Comparison of ENCODE assay signal across 35 cellular contexts in the genomic region with DNA sequence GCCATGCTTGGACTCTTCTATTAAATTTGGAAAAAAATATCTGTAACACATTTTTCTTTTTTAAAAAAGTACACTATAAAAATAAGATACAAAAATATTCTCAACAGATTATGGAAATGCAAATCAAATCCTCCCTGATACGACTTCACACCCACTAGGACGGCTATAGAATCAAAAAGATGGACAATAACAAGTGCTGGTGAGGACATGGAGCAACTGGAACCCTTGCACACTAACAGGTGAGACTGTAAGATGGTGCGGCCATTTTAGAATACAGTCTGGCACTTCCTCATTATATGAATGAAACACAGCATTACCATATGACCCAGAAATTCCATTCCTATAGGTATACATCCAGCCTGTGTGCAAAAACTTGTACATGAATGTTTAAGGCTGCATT.
"Had no signal": no experiment of that assay in that cellular context is flagged by ENCODE, and none has a peak within 500 bp of the region (broad histone marks: within the 10 kb centered on the region; RNA-seq: fewer than 3 reads in every experiment).

No MANE protein-coding gene starts in this region.

- DNase-seq: activated B cell treated with CpG ODN at 0.5 μM for 24 hours; activated CD4-positive, alpha-beta memory T cell treated with anti-CD3 and anti-CD28 coated beads for 36 hours; activated CD4-positive, alpha-beta T cell treated with anti-CD3 and anti-CD28 coated beads for 4 hours; activated CD4-positive, alpha-beta T cell treated with anti-CD3 and anti-CD28 coated beads, Interleukin-2, amount 10 ng/mL, durations not matched to agents 24 days and 14 days; activated CD4-positive, alpha-beta T cell treated with anti-CD3 and anti-CD28 coated beads, Interleukin-2, amount 50 U/mL, for 1 hour; activated CD4-positive, alpha-beta T cell treated with anti-CD3 and anti-CD28 coated beads, Interleukin-2, amount 50 U/mL, for 4 hours; activated CD4-positive, CD25-positive, alpha-beta regulatory T cell treated with anti-CD3 and anti-CD28 coated beads, Interleukin-2, amount 50 U/mL, for 72 hours; activated CD8-positive, alpha-beta memory T cell treated with anti-CD3 and anti-CD28 coated beads, Interleukin-2, amount 50 U/mL, for 4 hours; activated CD8-positive, alpha-beta T cell treated with anti-CD3 and anti-CD28 coated beads for 36 hours; activated effector memory CD4-positive, alpha-beta T cell treated with anti-CD3 and anti-CD28 coated beads, Interleukin-2, amount 50 U/mL, for 16 hours; activated gamma-delta T cell treated with Interleukin-2 at 50 U/mL for 16 hours; activated naive CD4-positive, alpha-beta T cell; activated naive CD4-positive, alpha-beta T cell treated with anti-CD3 and anti-CD28 coated beads for 36 hours; activated naive CD8-positive, alpha-beta T cell treated with anti-CD3 and anti-CD28 coated beads, Interleukin-2, amount 10 ng/mL, durations not matched to agents 7 days and 5 days; activated naive CD8-positive, alpha-beta T cell treated with anti-CD3 and anti-CD28 coated beads, Interleukin-2, amount 50 U/mL, for 24 hours; activated T-cell treated with anti-CD3 and anti-CD28 coated beads for 4 hours; activated T-cell treated with anti-CD3 and anti-CD28 coated beads, Interleukin-2, amount 50 U/mL, for 1 hour; activated T-cell treated with anti-CD3 and anti-CD28 coated beads, Interleukin-2, amount 50 U/mL, for 4 hours; activated T-cell treated with anti-CD3 and anti-CD28 coated beads, Interleukin-2, amount 50 U/mL, for 72 hours; amygdala; caudate nucleus; cerebellar nuclear complex; T-helper 1 cell; T-helper 2 cell; T-helper 9 cell had no signal

- ATAC-seq: activated CD8-positive, alpha-beta T cell treated with anti-CD3 and anti-CD28 coated beads for 36 hours; activated naive CD8-positive, alpha-beta T cell treated with anti-CD3 and anti-CD28 coated beads, Interleukin-2, amount 50 U/mL, for 24 hours; activated T-cell treated with anti-CD3 and anti-CD28 coated beads, Interleukin-2, amount 50 U/mL, for 4 hours; activated T-cell treated with anti-CD3 and anti-CD28 coated beads, Interleukin-2, amount 50 U/mL, for 72 hours; activated T-helper 17 cell treated with anti-CD3 and anti-CD28 coated beads, Interleukin-2, amount 50 U/mL, for 72 hours had no signal

- H3K36me3 Mint-ChIP-seq: activated naive CD8-positive, alpha-beta T cell treated with anti-CD3 and anti-CD28 coated beads, Interleukin-2, amount 10 ng/mL, durations not matched to agents 7 days and 5 days; brain had no signal

- FAIRE-seq: TTC549 had no signal

- H3K9me3 Mint-ChIP-seq: activated B cell treated with CpG ODN at 0.5 μM for 24 hours; activated CD4-positive, alpha-beta memory T cell treated with anti-CD3 and anti-CD28 coated beads for 36 hours; activated CD4-positive, alpha-beta T cell treated with anti-CD3 and anti-CD28 coated beads, Interleukin-2, amount 10 ng/mL, durations not matched to agents 24 days and 14 days; activated CD8-positive, alpha-beta T cell treated with anti-CD3 and anti-CD28 coated beads for 36 hours; activated naive CD4-positive, alpha-beta T cell treated with anti-CD3 and anti-CD28 coated beads for 36 hours; activated naive CD4-positive, alpha-beta T cell treated with anti-CD3 and anti-CD28 coated beads, Interleukin-2, amount 50 U/mL, for 24 hours; activated naive CD8-positive, alpha-beta T cell treated with anti-CD3 and anti-CD28 coated beads, Interleukin-2, amount 10 ng/mL, durations not matched to agents 7 days and 5 days; activated naive CD8-positive, alpha-beta T cell treated with anti-CD3 and anti-CD28 coated beads, Interleukin-2, amount 50 U/mL, for 24 hours; activated T-cell treated with anti-CD3 and anti-CD28 coated beads, Interleukin-2, amount 50 U/mL, for 4 hours; activated T-cell treated with anti-CD3 and anti-CD28 coated beads, Interleukin-2, amount 50 U/mL, for 72 hours; activated T-helper 1 cell treated with anti-CD3 and anti-CD28 coated beads, Interleukin-12 subunit alpha, Interleukin-12 subunit beta, Interleukin-2, Interleukin-4 antibody, amounts not matched to agents 30 ng/mL and 10 ng/mL and 1 ng/mL, durations not matched to agents 14 hours and 24 hours and 36 hours; activated T-helper 17 cell treated with anti-CD3 and anti-CD28 coated beads, Interleukin-2, amount 50 U/mL, for 72 hours; brain; central memory CD8-positive, alpha-beta T cell; T-helper 1 cell treated with Interleukin-12 subunit alpha and Interleukin-12 subunit beta and Interleukin-4 antibody, amounts not matched to agents 30 μg/mL and 1 μg/mL, for 36 hours; T-helper 2 cell treated with Interferon-gamma antibody and Interleukin-4, amounts not matched to agents 5 μg/mL and 100 μg/mL, for 36 hours had no signal

- H3K27me3 Mint-ChIP-seq: activated B cell treated with CpG ODN at 0.5 μM for 24 hours; activated CD4-positive, alpha-beta memory T cell treated with anti-CD3 and anti-CD28 coated beads for 36 hours; activated CD4-positive, alpha-beta T cell treated with anti-CD3 and anti-CD28 coated beads, Interleukin-2, amount 10 ng/mL, durations not matched to agents 24 days and 14 days; activated CD8-positive, alpha-beta T cell treated with anti-CD3 and anti-CD28 coated beads for 36 hours; activated naive CD4-positive, alpha-beta T cell treated with anti-CD3 and anti-CD28 coated beads, Interleukin-2, amount 50 U/mL, for 24 hours; activated naive CD8-positive, alpha-beta T cell; activated naive CD8-positive, alpha-beta T cell treated with anti-CD3 and anti-CD28 coated beads, Interleukin-2, amount 10 ng/mL, durations not matched to agents 7 days and 5 days; activated naive CD8-positive, alpha-beta T cell treated with anti-CD3 and anti-CD28 coated beads, Interleukin-2, amount 50 U/mL, for 24 hours; activated T-helper 17 cell treated with anti-CD3 and anti-CD28 coated beads, Interleukin-2, amount 50 U/mL, for 72 hours; brain; central memory CD8-positive, alpha-beta T cell had no signal

- H3K4me1 Mint-ChIP-seq: activated B cell treated with CpG ODN at 0.5 μM for 24 hours; activated CD4-positive, alpha-beta T cell treated with anti-CD3 and anti-CD28 coated beads, Interleukin-2, amount 10 ng/mL, durations not matched to agents 24 days and 14 days; activated naive CD4-positive, alpha-beta T cell treated with anti-CD3 and anti-CD28 coated beads, Interleukin-2, amount 50 U/mL, for 24 hours; activated naive CD8-positive, alpha-beta T cell treated with anti-CD3 and anti-CD28 coated beads, Interleukin-2, amount 10 ng/mL, durations not matched to agents 7 days and 5 days; activated naive CD8-positive, alpha-beta T cell treated with anti-CD3 and anti-CD28 coated beads, Interleukin-2, amount 50 U/mL, for 24 hours; activated T-helper 17 cell treated with anti-CD3 and anti-CD28 coated beads, Interleukin-2, amount 50 U/mL, for 72 hours; central memory CD8-positive, alpha-beta T cell had no signal

- H3K4me3 Mint-ChIP-seq: activated B cell treated with CpG ODN at 0.5 μM for 24 hours; activated CD4-positive, alpha-beta memory T cell treated with anti-CD3 and anti-CD28 coated beads for 36 hours; activated CD4-positive, alpha-beta T cell treated with anti-CD3 and anti-CD28 coated beads, Interleukin-2, amount 10 ng/mL, durations not matched to agents 24 days and 14 days; activated CD8-positive, alpha-beta T cell treated with anti-CD3 and anti-CD28 coated beads for 36 hours; activated naive CD4-positive, alpha-beta T cell treated with anti-CD3 and anti-CD28 coated beads for 36 hours; activated naive CD4-positive, alpha-beta T cell treated with anti-CD3 and anti-CD28 coated beads, Interleukin-2, amount 50 U/mL, for 24 hours; activated naive CD8-positive, alpha-beta T cell; activated naive CD8-positive, alpha-beta T cell treated with anti-CD3 and anti-CD28 coated beads, Interleukin-2, amount 10 ng/mL, durations not matched to agents 7 days and 5 days; activated naive CD8-positive, alpha-beta T cell treated with anti-CD3 and anti-CD28 coated beads, Interleukin-2, amount 50 U/mL, for 24 hours; activated T-cell treated with anti-CD3 and anti-CD28 coated beads, Interleukin-2, amount 50 U/mL, for 4 hours; activated T-cell treated with anti-CD3 and anti-CD28 coated beads, Interleukin-2, amount 50 U/mL, for 72 hours; activated T-helper 1 cell treated with anti-CD3 and anti-CD28 coated beads, Interleukin-12 subunit alpha, Interleukin-12 subunit beta, Interleukin-2, Interleukin-4 antibody, amounts not matched to agents 30 ng/mL and 10 ng/mL and 1 ng/mL, durations not matched to agents 14 hours and 24 hours and 36 hours; activated T-helper 17 cell treated with anti-CD3 and anti-CD28 coated beads, Interleukin-2, amount 50 U/mL, for 72 hours; brain; central memory CD8-positive, alpha-beta T cell; T-helper 1 cell treated with Interleukin-12 subunit alpha and Interleukin-12 subunit beta and Interleukin-4 antibody, amounts not matched to agents 30 μg/mL and 1 μg/mL, for 36 hours; T-helper 2 cell treated with Interferon-gamma antibody and Interleukin-4, amounts not matched to agents 5 μg/mL and 100 μg/mL, for 36 hours had no signal

- H3K36me3 ChIP-seq: cardiac muscle cell had no signal

- H3K4me3 ChIP-seq: cardiac muscle cell had no signal

- H3K27ac Mint-ChIP-seq: activated B cell treated with CpG ODN at 0.5 μM for 24 hours; activated CD4-positive, alpha-beta memory T cell treated with anti-CD3 and anti-CD28 coated beads for 36 hours; activated CD4-positive, alpha-beta T cell treated with anti-CD3 and anti-CD28 coated beads, Interleukin-2, amount 10 ng/mL, durations not matched to agents 24 days and 14 days; activated CD8-positive, alpha-beta T cell treated with anti-CD3 and anti-CD28 coated beads for 36 hours; activated naive CD4-positive, alpha-beta T cell treated with anti-CD3 and anti-CD28 coated beads for 36 hours; activated naive CD4-positive, alpha-beta T cell treated with anti-CD3 and anti-CD28 coated beads, Interleukin-2, amount 50 U/mL, for 24 hours; activated naive CD8-positive, alpha-beta T cell; activated naive CD8-positive, alpha-beta T cell treated with anti-CD3 and anti-CD28 coated beads, Interleukin-2, amount 10 ng/mL, durations not matched to agents 7 days and 5 days; activated naive CD8-positive, alpha-beta T cell treated with anti-CD3 and anti-CD28 coated beads, Interleukin-2, amount 50 U/mL, for 24 hours; activated T-cell treated with anti-CD3 and anti-CD28 coated beads, Interleukin-2, amount 50 U/mL, for 72 hours; activated T-helper 1 cell treated with anti-CD3 and anti-CD28 coated beads, Interleukin-12 subunit alpha, Interleukin-12 subunit beta, Interleukin-2, Interleukin-4 antibody, amounts not matched to agents 30 ng/mL and 10 ng/mL and 1 ng/mL, durations not matched to agents 14 hours and 24 hours and 36 hours; activated T-helper 17 cell treated with anti-CD3 and anti-CD28 coated beads, Interleukin-2, amount 50 U/mL, for 72 hours; T-helper 1 cell treated with Interleukin-12 subunit alpha and Interleukin-12 subunit beta and Interleukin-4 antibody, amounts not matched to agents 30 μg/mL and 1 μg/mL, for 36 hours; T-helper 2 cell treated with Interferon-gamma antibody and Interleukin-4, amounts not matched to agents 5 μg/mL and 100 μg/mL, for 36 hours had no signal

- H3K27me3 ChIP-seq: cardiac muscle cell had no signal
